In the genomic region with DNA sequence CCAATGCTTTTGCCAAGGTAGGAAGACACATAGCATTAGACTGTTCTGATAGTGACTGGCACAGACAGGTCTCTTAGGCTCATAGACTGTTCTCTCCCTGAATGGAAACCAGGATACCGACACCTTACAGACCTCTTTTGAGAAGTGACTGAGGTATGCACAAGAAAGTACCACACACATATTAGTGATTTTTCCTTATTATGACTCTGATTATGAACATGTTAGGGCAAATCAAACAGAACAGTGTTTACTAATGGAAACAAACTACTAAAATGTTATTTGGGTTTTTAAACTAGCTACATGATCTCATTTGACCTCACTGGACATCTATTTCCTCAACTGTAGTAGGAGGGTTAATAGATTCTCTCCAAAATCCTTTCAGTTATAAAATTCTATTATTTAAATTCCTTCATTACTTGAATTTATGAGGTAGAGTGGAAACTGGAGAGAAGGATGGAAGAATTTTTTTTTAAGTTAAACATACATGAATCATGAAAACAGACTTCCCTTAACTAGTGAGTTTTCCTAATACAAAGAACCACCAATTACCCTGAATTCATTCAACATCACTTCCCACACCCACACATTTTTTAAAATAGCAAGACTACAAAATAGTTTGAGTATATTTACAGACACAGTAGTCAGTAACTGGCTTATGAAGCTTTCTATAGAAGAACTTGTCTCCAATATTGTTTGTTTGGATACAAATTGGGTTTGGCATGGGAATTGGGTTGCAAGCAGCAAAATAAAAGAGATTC, we compare ENCODE assay signal across 26 cellular contexts.
DNase-seq lines count a peak whose midpoint lies in the region; ATAC-seq and TF ChIP-seq lines count a peak whose summit lies in the region.
"Had no signal": no experiment of that assay in that cellular context is flagged by ENCODE, and none has a peak within 500 bp of the region (broad histone marks: within the 10 kb centered on the region; RNA-seq: fewer than 3 reads in every experiment).

No MANE protein-coding gene starts in this region.

- intact Hi-C loops in breast epithelium (cut with DNase I; ENCODE audit: low total_unique reads), result no loop called here
- intact Hi-C loops in CD8-positive, alpha-beta T cell (cut with DNase I, micrococcal nuclease), result no loop called here

- peaks cover 5% of the 10 kb centered on the region for H3K27me3 Mint-ChIP-seq in GM23338 (ENCODE audit: insufficient read depth, low read depth, poor library complexity)
- no peaks in the 10 kb centered on the region for H3K27me3 Mint-ChIP-seq in mesothelial cell of epicardium (ENCODE audit: low read depth)
- H3K27me3 Mint-ChIP-seq in CD8-positive, alpha-beta T cell (ENCODE audit: low read depth), result peaks cover 7% of the 10 kb centered on the region
- H3K27me3 Mint-ChIP-seq in activated T-cell treated with anti-CD3 and anti-CD28 coated beads, Interleukin-2, amount 50 U/mL, for 72 hours (ENCODE audit: low read depth), result peaks cover 40% of the 10 kb centered on the region

- H3K27ac ChIP-seq in GM23338 (ENCODE audit: low read depth) (no peak overlapping the region), breast epithelium (peak overlapping the region; percentile 8 to 31), subcutaneous abdominal adipose tissue (ENCODE audit: low read depth, low read length) (peak overlapping the region; percentile 53)
- H3K27ac ChIP-seq in CD8-positive, alpha-beta T cell (ENCODE audit: low read depth, low read length), result no peak overlapping the region
- H3K27ac ChIP-seq: colonic mucosa, prostate gland, WERI-Rb-1 had no signal

- ATAC-seq in GM23338 (no peak), GM18873 (IDR thresholded peaks at IDR 0.05; ENCODE audit: low FRiP score, unreplicated experiment) (no peak), GM18519 (IDR thresholded peaks at IDR 0.05; ENCODE audit: low FRiP score, unreplicated experiment) (no peak)
- no peak for ATAC-seq in CD8-positive, alpha-beta T cell
- no peak for ATAC-seq in activated T-cell treated with anti-CD3 and anti-CD28 coated beads, Interleukin-2, amount 50 U/mL, for 72 hours (replicated peaks in 1 of 2)
- ATAC-seq: K562; SK-N-SH treated with all-trans-retinoic acid at 6 μM for 48 hours; stimulated activated naive CD8-positive, alpha-beta T cell treated with anti-CD3 and anti-CD28 coated beads, Interleukin-15, Interleukin-2, amounts not matched to agents 100 U/mL and 50 U/mL, for 24 hours had no signal

- H3K36me3 Mint-ChIP-seq in GM23338 (ENCODE audit: low read depth), result no peaks in the 10 kb centered on the region
- peaks cover 2% of the 10 kb centered on the region for H3K36me3 Mint-ChIP-seq in mesothelial cell of epicardium
- no peaks in the 10 kb centered on the region for H3K36me3 Mint-ChIP-seq in CD8-positive, alpha-beta T cell
- H3K36me3 Mint-ChIP-seq in activated T-cell treated with anti-CD3 and anti-CD28 coated beads, Interleukin-2, amount 50 U/mL, for 72 hours (ENCODE audit: insufficient read depth in 2 of 2), result peaks cover 0 to 2% of the 10 kb centered on the region in 2 donors
- H3K36me3 Mint-ChIP-seq: activated naive CD8-positive, alpha-beta T cell treated with anti-CD3 and anti-CD28 coated beads for 36 hours had no signal

- H3K9me3 Mint-ChIP-seq in GM23338, result no peaks in the 10 kb centered on the region
- no peaks in the 10 kb centered on the region for H3K9me3 Mint-ChIP-seq in mesothelial cell of epicardium
- no peaks in the 10 kb centered on the region for H3K9me3 Mint-ChIP-seq in CD8-positive, alpha-beta T cell
- H3K9me3 Mint-ChIP-seq in activated T-cell treated with anti-CD3 and anti-CD28 coated beads, Interleukin-2, amount 50 U/mL, for 72 hours, result no peaks in the 10 kb centered on the region
- H3K9me3 Mint-ChIP-seq: activated naive CD8-positive, alpha-beta T cell treated with anti-CD3 and anti-CD28 coated beads for 36 hours; endodermal cell had no signal

- H3K79me2 ChIP-seq in GM23338 (replicated peaks; ENCODE audit: insufficient read depth), result no peaks in the 10 kb centered on the region

- POLR2A ChIA-PET in CD8-positive, alpha-beta T cell (lab: Charles Lee), result no interaction called here

- no peak overlapping the region for H3K9ac ChIP-seq in subcutaneous abdominal adipose tissue (ENCODE audit: low read length in 5 of 5)

- H3K9me3 ChIP-seq in breast epithelium (no peaks in the 10 kb centered on the region), subcutaneous abdominal adipose tissue (ENCODE audit: control insufficient read depth in 5 of 5, low read length in 5 of 5) (no peaks in the 10 kb centered on the region)
- no peaks in the 10 kb centered on the region for H3K9me3 ChIP-seq in CD8-positive, alpha-beta T cell (ENCODE audit: low read length)
- H3K9me3 ChIP-seq: colonic mucosa, prostate gland, tibial artery had no signal

- no peaks in the 10 kb centered on the region for H3K9me2 ChIP-seq in GM23338 (ENCODE audit: insufficient read depth)

- H3K27ac Mint-ChIP-seq in GM23338, result 0 out of 2 replicates have a peak overlapping the region, but pooled peaks have one; percentile 33
- peak overlapping the region; percentile 78 for H3K27ac Mint-ChIP-seq in mesothelial cell of epicardium
- no peak overlapping the region for H3K27ac Mint-ChIP-seq in CD8-positive, alpha-beta T cell
- H3K27ac Mint-ChIP-seq in activated T-cell treated with anti-CD3 and anti-CD28 coated beads, Interleukin-2, amount 50 U/mL, for 72 hours, result no peak overlapping the region
- H3K27ac Mint-ChIP-seq: activated naive CD8-positive, alpha-beta T cell treated with anti-CD3 and anti-CD28 coated beads for 36 hours; activated T-helper 2 cell treated with anti-CD3 and anti-CD28 coated beads, Interferon-gamma antibody, Interleukin-2, Interleukin-4, amounts not matched to agents 10 μg/mL and 5 μg/mL and 100 μg/mL, durations not matched to agents 14 hours and 24 hours and 36 hours; endodermal cell; T-helper 2 cell treated with Interferon-gamma antibody and Interleukin-4, amounts not matched to agents 5 μg/mL and 100 μg/mL, for 36 hours had no signal

- TF ChIP-seq POLR2A in breast epithelium (IDR thresholded peaks at IDR 0.05), result no peak

- H3K4me2 ChIP-seq in GM23338, result no peak overlapping the region
- H3K4me2 ChIP-seq: smooth muscle cell had no signal

- no peak overlapping the region for H2AFZ ChIP-seq in GM23338

- no peaks in the 10 kb centered on the region for H3F3A ChIP-seq in GM23338 (replicated peaks; ENCODE audit: low read depth)

- peaks cover 23% of the 10 kb centered on the region for H3K4me1 ChIP-seq in GM23338 (ENCODE audit: insufficient read depth)
- H3K4me1 ChIP-seq in breast epithelium, result peaks cover 0 to 6% of the 10 kb centered on the region in 2 donors
- peaks cover 0 to 43% (median 26%) of the 10 kb centered on the region in 5 donors for H3K4me1 ChIP-seq in subcutaneous abdominal adipose tissue (ENCODE audit: control insufficient read depth in 5 of 5, insufficient read depth in 5 of 5, low read length in 5 of 5)
- H3K4me1 ChIP-seq in CD8-positive, alpha-beta T cell (ENCODE audit: insufficient read depth, low read length), result no peaks in the 10 kb centered on the region
- H3K4me1 ChIP-seq: colonic mucosa, prostate gland had no signal

- H3K27me3 ChIP-seq in GM23338 (ENCODE audit: insufficient read depth) (no peaks in the 10 kb centered on the region), breast epithelium (no peaks in the 10 kb centered on the region), subcutaneous abdominal adipose tissue (ENCODE audit: control insufficient read depth in 5 of 5, insufficient read depth in 4 of 5, low read length in 5 of 5) (no peaks in the 10 kb centered on the region)
- no peaks in the 10 kb centered on the region for H3K27me3 ChIP-seq in CD8-positive, alpha-beta T cell (ENCODE audit: insufficient read depth, low read length)
- H3K27me3 ChIP-seq: colonic mucosa, tibial artery had no signal

- CTCF ChIA-PET in CD8-positive, alpha-beta T cell (lab: Charles Lee), result no interaction called here

- no peaks in the 10 kb centered on the region for H4K20me1 ChIP-seq in GM23338 (replicated peaks; ENCODE audit: insufficient read depth)

- H3K4me1 Mint-ChIP-seq in GM23338 (peaks cover 37% of the 10 kb centered on the region), mesothelial cell of epicardium (peaks cover 63% of the 10 kb centered on the region)
- no peaks in the 10 kb centered on the region for H3K4me1 Mint-ChIP-seq in CD8-positive, alpha-beta T cell (ENCODE audit: low read depth)
- peaks cover 14% of the 10 kb centered on the region for H3K4me1 Mint-ChIP-seq in activated T-cell treated with anti-CD3 and anti-CD28 coated beads, Interleukin-2, amount 50 U/mL, for 72 hours (ENCODE audit: low read depth)

- no peak for TF ChIP-seq CTCF in GM23338 (conservative IDR thresholded peaks at IDR 0.05; ENCODE audit: low read depth in 2 of 2)
- no peak for TF ChIP-seq CTCF in breast epithelium (IDR thresholded peaks at IDR 0.05)
- no peak for TF ChIP-seq CTCF in mesothelial cell of epicardium (IDR thresholded peaks at IDR 0.05; ENCODE audit: unreplicated experiment)
- no peak for TF ChIP-seq CTCF in CD8-positive, alpha-beta T cell (IDR thresholded peaks at IDR 0.05)

- DNase-seq in GM23338 (ENCODE audit: low spot score) (no peak), breast epithelium (ENCODE audit: low spot score in 2 of 2) (no peak), mesothelial cell of epicardium (ENCODE audit: low spot score in 2 of 2, unreplicated experiment in 2 of 2) (no peak)
- no peak for DNase-seq in CD8-positive, alpha-beta T cell
- no peak for DNase-seq in activated T-cell treated with anti-CD3 and anti-CD28 coated beads, Interleukin-2, amount 50 U/mL, for 72 hours
- DNase-seq: activated CD4-positive, alpha-beta T cell treated with anti-CD3 and anti-CD28 coated beads, Interleukin-2, amount 50 U/mL, for 1 hour; colonic mucosa; DND-41; endodermal cell; GOT3; NCI-H1436; NCI-H524; stimulated activated CD4-positive, alpha-beta T cell treated with anti-CD3 and anti-CD28 coated beads, Interleukin-4, amount 100 ng/mL, for 1 hour; stimulated activated naive CD8-positive, alpha-beta T cell treated with anti-CD3 and anti-CD28 coated beads, Interleukin-15, Interleukin-2, amounts not matched to agents 100 U/mL and 50 U/mL, for 24 hours; tibial artery; WERI-Rb-1 had no signal

- H3K36me3 ChIP-seq in GM23338 (ENCODE audit: insufficient read depth), result no peaks in the 10 kb centered on the region
- H3K36me3 ChIP-seq in breast epithelium, result no peaks in the 10 kb centered on the region
- peaks cover 2 to 19% (median 9%) of the 10 kb centered on the region in 5 donors for H3K36me3 ChIP-seq in subcutaneous abdominal adipose tissue (ENCODE audit: control insufficient read depth in 5 of 5, insufficient read depth in 5 of 5, low read length in 5 of 5)
- no peaks in the 10 kb centered on the region for H3K36me3 ChIP-seq in CD8-positive, alpha-beta T cell (ENCODE audit: insufficient read depth, low read length)
- H3K36me3 ChIP-seq: colonic mucosa, prostate gland, tibial artery, WERI-Rb-1 had no signal

- H3K4me3 ChIP-seq in GM23338, result no peak overlapping the region
- H3K4me3 ChIP-seq in breast epithelium, result no peak overlapping the region
- H3K4me3 ChIP-seq in subcutaneous abdominal adipose tissue (ENCODE audit: low read depth in 1 of 5, low read length in 5 of 5), result no peak overlapping the region
- H3K4me3 ChIP-seq in CD8-positive, alpha-beta T cell (ENCODE audit: low read depth, low read length), result no peak overlapping the region
- H3K4me3 ChIP-seq: colonic mucosa, K562, prostate gland, smooth muscle cell, tibial artery had no signal

- H3K4me3 Mint-ChIP-seq in GM23338 (no peak overlapping the region), mesothelial cell of epicardium (no peak overlapping the region)
- no peak overlapping the region for H3K4me3 Mint-ChIP-seq in CD8-positive, alpha-beta T cell
- no peak overlapping the region for H3K4me3 Mint-ChIP-seq in activated T-cell treated with anti-CD3 and anti-CD28 coated beads, Interleukin-2, amount 50 U/mL, for 72 hours
- H3K4me3 Mint-ChIP-seq: activated naive CD8-positive, alpha-beta T cell treated with anti-CD3 and anti-CD28 coated beads for 36 hours; endodermal cell; T-helper 2 cell treated with Interferon-gamma antibody and Interleukin-4, amounts not matched to agents 5 μg/mL and 100 μg/mL, for 36 hours had no signal

Comparison
In these comparisons a context has a peak if more than half of its experiments do, and no peak if none do; other contexts are left out.
1. H3K27ac ChIP-seq: peak in breast epithelium (2 of 2) and subcutaneous abdominal adipose tissue (single experiment); none in GM23338 (single experiment) and CD8-positive, alpha-beta T cell (single experiment).
2. H3K27ac Mint-ChIP-seq: peak in GM23338 (single experiment) and mesothelial cell of epicardium (single experiment); none in CD8-positive, alpha-beta T cell (single experiment) and activated T-cell treated with anti-CD3 and anti-CD28 coated beads, Interleukin-2, amount 50 U/mL, for 72 hours (single experiment).